Comparison of ENCODE assay signal across 8 cellular contexts in the genomic region with DNA sequence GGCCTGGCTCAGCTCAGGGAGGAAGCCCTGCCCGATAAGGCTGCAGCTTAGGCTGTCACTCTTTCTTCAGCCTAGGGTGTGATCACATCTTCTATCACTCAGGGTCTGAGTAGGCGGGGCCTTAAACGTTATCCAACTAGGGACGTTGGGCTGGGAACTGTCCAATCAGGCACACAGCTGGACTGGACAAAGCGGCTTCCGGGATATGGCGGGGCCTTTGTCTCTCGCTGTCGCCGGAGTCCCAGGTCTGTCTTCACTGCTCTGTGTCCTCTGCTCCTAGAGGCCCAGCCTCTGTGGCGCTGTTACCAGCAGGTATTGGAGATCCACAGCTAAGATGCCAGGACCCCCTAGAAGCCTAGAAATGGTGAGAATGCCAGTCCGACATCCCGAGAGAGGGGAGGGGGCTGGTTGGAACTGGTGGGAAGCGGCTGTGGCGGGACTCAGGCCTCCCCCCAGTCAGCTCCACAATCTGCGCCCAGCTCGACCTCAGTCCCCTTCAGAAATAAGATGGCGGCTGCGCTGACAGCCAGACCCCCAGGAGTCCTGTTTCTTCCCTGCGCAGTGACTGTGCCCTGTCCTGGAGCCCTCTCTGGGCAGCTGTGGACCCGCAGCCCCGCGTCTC. TPM values are rescaled to one million over a fixed set of nuclear protein-coding genes. Genes with fewer than 3 reads are reported as not detected.
A peak's percentile ranks its signal among the peaks of the same experiment; 100 is the strongest.
DNase-seq lines count a peak whose midpoint lies in the region; ATAC-seq and TF ChIP-seq lines count a peak whose summit lies in the region.

ZNF254 (plus strand) TSS at position 214 of the 622 bp plus-strand sequence; CDS start at position 335, 121 bp downstream.

- H3K36me3 ChIP-seq in IMR-90 (ENCODE audit: control insufficient read depth, insufficient read depth, low read length) (peaks cover 3% of the 10 kb centered on the region), ovary (no peaks in the 10 kb centered on the region), thymus (ENCODE audit: control insufficient read depth, insufficient read depth) (peaks cover 9% of the 10 kb centered on the region)

- TF ChIP-seq RAD21 in IMR-90 (IDR thresholded peaks at IDR 0.05; ENCODE audit: low read length): no peak

- H3K9me1 ChIP-seq in IMR-90 (ENCODE audit: insufficient read depth, low read length): no peaks in the 10 kb centered on the region

- peak within 1 kb of the TSS; percentile 49 for H2AK9ac ChIP-seq in IMR-90 (replicated peaks; ENCODE audit: low read depth, low read length, poor library complexity)

- H3K27ac ChIP-seq in IMR-90 (ENCODE audit: insufficient read depth, low read length) (peak within 1 kb of the TSS; percentile 97), ovary (peak within 1 kb of the TSS in 1 of 2 donors; percentile 63), thymus (ENCODE audit: low read depth) (peak within 1 kb of the TSS; percentile 95)

- H3K4me2 ChIP-seq in IMR-90 (ENCODE audit: low read depth, low read length): peak within 1 kb of the TSS; percentile 81

- H2BK120ac ChIP-seq in IMR-90 (ENCODE audit: low read depth, low read length): no peak within 1 kb of the TSS

- intact Hi-C loops in IMR-90 (cut with micrococcal nuclease) (loop anchor here (1.0 kb wide), 1 partner anchor 53 kb away; no protein-coding TSS in a partner anchor), Right ventricle myocardium superior (cut with DNase I) (no loop called here), ovary (cut with DNase I) (no loop called here)

- peak; percentile 96 for DNase-seq in COR-L47 (lab: John Stamatoyannopoulos, UW)
- peak; percentile 95 for DNase-seq in IMR-90
- peak; percentile 92 for DNase-seq in SKM-1 treated with dmso at 0.1 percent for 144 hours (lab: John Stamatoyannopoulos, UW; ENCODE audit: unreplicated experiment)
- DNase-seq in activated naive CD8-positive, alpha-beta T cell treated with anti-CD3 and anti-CD28 coated beads, Interleukin-2, amount 50 U/mL, for 16 hours (ENCODE audit: low read depth, low spot score): peak; percentile 58
- peak; percentile 92 for DNase-seq in Right ventricle myocardium superior
- DNase-seq in ovary: peak; percentile 75 to 81 (median 79)

- no peaks in the 10 kb centered on the region for H3K9me3 ChIP-seq in IMR-90 (ENCODE audit: control insufficient read depth, insufficient read depth, low read length)
- no peaks in the 10 kb centered on the region for H3K9me3 ChIP-seq in ovary
- no peaks in the 10 kb centered on the region for H3K9me3 ChIP-seq in thymus (ENCODE audit: control insufficient read depth)

- H3K4ac ChIP-seq in IMR-90 (ENCODE audit: low read depth, low read length): peak within 1 kb of the TSS; percentile 82

- no peaks in the 10 kb centered on the region for H3K27me3 ChIP-seq in IMR-90 (ENCODE audit: control insufficient read depth, insufficient read depth, low read length)
- H3K27me3 ChIP-seq in ovary: no peaks in the 10 kb centered on the region
- no peaks in the 10 kb centered on the region for H3K27me3 ChIP-seq in thymus (ENCODE audit: control insufficient read depth, insufficient read depth)

- peak; percentile 99 for ATAC-seq in GM21423 (IDR thresholded peaks at IDR 0.05; ENCODE audit: unreplicated experiment)
- ATAC-seq in IMR-90 (ENCODE audit: low read depth): peak; percentile 99
- peak; percentile 99 for ATAC-seq in Right ventricle myocardium superior (ENCODE audit: poor library complexity)

- H4K91ac ChIP-seq in IMR-90 (ENCODE audit: insufficient read depth, low read depth, low read length): peak within 1 kb of the TSS; percentile 90; the same call in 1 of the 2 replicates

- 0% methylated on average over 1 of the region's 23 CpGs; no CpG with 5 or more reads in 1 of the 2 experiments for WGBS in IMR-90 (ENCODE audit: extremely low coverage in 2 of 2, insufficient read length in 1 of 2), 2 experiments
- 0% methylated on average over 22 to 23 of the region's 23 CpGs for WGBS in ovary, 3 donors
- under 1% methylated on average over 23 of the region's 23 CpGs for WGBS in thymus

- H2AK5ac ChIP-seq in IMR-90 (ENCODE audit: low read depth, low read length): peak within 1 kb of the TSS; percentile 55; the same call in 1 of the 2 replicates

- BruUV-seq in IMR-90 (replicated peaks; lab: Mats Ljungman, UMichigan): no TSS peak

- H4K5ac ChIP-seq in IMR-90 (ENCODE audit: low read depth, low read length): peak within 1 kb of the TSS; percentile 92; the same call in 1 of the 2 replicates

- peak within 1 kb of the TSS; percentile 54 for H3K14ac ChIP-seq in IMR-90 (replicated peaks; ENCODE audit: low read depth, low read length)

- peak within 1 kb of the TSS; percentile 69 for H3K56ac ChIP-seq in IMR-90 (ENCODE audit: extremely low read depth, insufficient read depth, low read length)

- H3K18ac ChIP-seq in IMR-90 (ENCODE audit: low read depth, low read length): peak within 1 kb of the TSS; percentile 67; the same call in 1 of the 2 replicates

- H3K4me1 ChIP-seq in IMR-90 (ENCODE audit: control insufficient read depth, insufficient read depth, low read length): no peaks in the 10 kb centered on the region
- H3K4me1 ChIP-seq in ovary (ENCODE audit: insufficient read depth): peaks cover 3% of the 10 kb centered on the region
- H3K4me1 ChIP-seq in thymus (ENCODE audit: control insufficient read depth, insufficient read depth, low read length): no peaks in the 10 kb centered on the region

- TF ChIP-seq POLR2A in IMR-90 (IDR thresholded peaks at IDR 0.05; ENCODE audit: low read depth, low read length) (peak; percentile 93), ovary (IDR thresholded peaks at IDR 0.05) (no peak)

- H2BK5ac ChIP-seq in IMR-90 (ENCODE audit: low read depth, low read length, poor library complexity, severe bottlenecking): peak within 1 kb of the TSS; percentile 53

- H3K9ac ChIP-seq in IMR-90 (ENCODE audit: low read depth, low read length): peak within 1 kb of the TSS; percentile 97

- CTCF ChIA-PET in IMR-90 (lab: Yijun Ruan, JAX): interaction anchor here (0.9 to 1.6 kb wide), 2 partner anchors 12 to 79 kb away, joined by 3 to 5 read pairs; no protein-coding TSS in a partner anchor

- peak within 1 kb of the TSS; percentile 57 for H3K23ac ChIP-seq in IMR-90 (ENCODE audit: low read depth, low read length)

- peak within 1 kb of the TSS; percentile 91 for H2AFZ ChIP-seq in IMR-90 (replicated peaks; ENCODE audit: low read length, poor library complexity)

- TF ChIP-seq EP300 in ovary (IDR thresholded peaks at IDR 0.05): no peak

- in situ Hi-C loops in IMR-90 (cut with MboI; ENCODE audit: low sequenced_read_pairs): no loop called here

- TF ChIP-seq CTCF in IMR-90 (conservative IDR thresholded peaks at IDR 0.05; ENCODE audit: low read depth, low read length) (no peak), ovary (IDR thresholded peaks at IDR 0.05) (no peak)

- dilution Hi-C loops in IMR-90 (cut with HindIII; ENCODE audit: low sequenced_read_pairs, unreplicated experiment): no loop called here

- no peak within 1 kb of the TSS for H2BK15ac ChIP-seq in IMR-90 (ENCODE audit: low read depth, low read length)

- POLR2A ChIA-PET in IMR-90 (lab: Charles Lee; ENCODE audit: unreplicated experiment): interaction anchor here (0.5 to 0.6 kb wide), 2 partner anchors 10 to 18 kb away, joined by 4 to 23 read pairs; no protein-coding TSS in a partner anchor

- peaks cover 4 to 13% of the 10 kb centered on the region in 2 experiments; a peak in 3 of 4 replicates for H3K79me1 ChIP-seq in IMR-90 (ENCODE audit: low read depth in 1 of 2, low read length in 2 of 2)

- no peaks in the 10 kb centered on the region for H4K20me1 ChIP-seq in IMR-90 (ENCODE audit: insufficient read depth, low read length)

- H3K4me3 ChIP-seq in IMR-90 (ENCODE audit: insufficient read depth, low read depth, low read length): peak within 1 kb of the TSS; percentile 89
- H3K4me3 ChIP-seq in ovary: peak within 1 kb of the TSS; percentile 46
- peak within 1 kb of the TSS; percentile 82 for H3K4me3 ChIP-seq in thymus (ENCODE audit: low read length)

- H2BK20ac ChIP-seq in IMR-90 (ENCODE audit: low read depth, low read length): no peak within 1 kb of the TSS

- H4K8ac ChIP-seq in IMR-90 (ENCODE audit: low read depth in 2 of 2, low read length in 2 of 2): peak within 1 kb of the TSS; percentile 89 to 94

TF ChIP-seq in IMR-90, 13 proteins besides CTCF, POLR2A, EP300 and RAD21:
- TF ChIP-seq MAZ (IDR thresholded peaks at IDR 0.05; ENCODE audit: borderline replicate concordance, low read depth, low read length) (peak; percentile 43; the same call in 1 of the 2 replicates), RCOR1 (IDR thresholded peaks at IDR 0.05; ENCODE audit: insufficient replicate concordance, low read length) (no peak)

RNA-seq across cellular contexts. Expression of gene ZNF254, which starts in this region (rescaled TPM):
- total RNA-seq in IMR-90 (2012; rRNA removed): 8.8 and 15.0 TPM in 2 replicates
- polyA plus RNA-seq in IMR-90 (2012; rRNA removed): 2.7 and 4.4 TPM in 2 replicates
- 1.3 and 3.0 TPM in 2 replicates for polyA plus RNA-seq in IMR-90 (2012; cell fraction: cytosol; rRNA removed)
- polyA plus RNA-seq in IMR-90 (2012; cell fraction: nucleus; rRNA removed; ENCODE audit: low replicate concordance): 3.4 and 6.9 TPM in 2 replicates
- total RNA-seq in Right ventricle myocardium superior: 8.6 TPM
- total RNA-seq in ovary: 10 to 100 TPM; 17.5 to 30.2 (median 26.4) TPM
- 10 to 100 TPM in 1 of 2 donors, 1 to 10 TPM in 1; 9.5 to 11.8 TPM for polyA plus RNA-seq in ovary
- polyA plus RNA-seq in thymus: 13.1 TPM
